10 cellular contexts compared by ENCODE assay signal in the genomic region with DNA sequence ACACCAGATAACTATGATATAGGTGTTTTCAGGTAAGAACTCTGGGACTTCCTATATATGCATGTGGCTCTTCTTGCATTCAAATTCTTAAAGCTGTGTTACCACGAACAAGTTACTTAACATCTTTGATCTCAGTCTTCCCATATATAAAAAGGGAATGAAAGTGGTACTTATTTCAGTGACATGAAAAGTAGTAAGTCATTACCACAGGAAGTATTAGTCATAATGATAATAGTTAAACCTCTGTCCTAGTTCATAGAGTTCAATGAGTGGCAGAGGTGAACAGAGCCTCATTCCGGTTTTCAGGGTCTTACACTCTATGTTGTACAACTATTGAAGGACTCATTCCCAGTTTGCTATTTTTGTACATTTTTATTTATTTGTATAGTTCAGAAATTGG.
DNase-seq lines count a peak whose midpoint lies in the region; ATAC-seq and TF ChIP-seq lines count a peak whose summit lies in the region.
"Had no signal": no experiment of that assay in that cellular context is flagged by ENCODE, and none has a peak within 500 bp of the region (broad histone marks: within the 10 kb centered on the region; RNA-seq: fewer than 3 reads in every experiment).

No MANE protein-coding gene starts in this region.

- H3K36me3 Mint-ChIP-seq in activated CD8-positive, alpha-beta T cell treated with anti-CD3 and anti-CD28 coated beads for 36 hours (ENCODE audit: low read depth), result no peaks in the 10 kb centered on the region
- no peaks in the 10 kb centered on the region for H3K36me3 Mint-ChIP-seq in activated CD8-positive, alpha-beta T cell treated with anti-CD3 and anti-CD28 coated beads, Interleukin-2, amount 10 ng/mL, durations not matched to agents 7 days and 5 days (ENCODE audit: low read depth)
- no peaks in the 10 kb centered on the region for H3K36me3 Mint-ChIP-seq in naive thymus-derived CD4-positive, alpha-beta T cell

- H3K27ac Mint-ChIP-seq in activated CD8-positive, alpha-beta T cell treated with anti-CD3 and anti-CD28 coated beads for 36 hours, result no peak overlapping the region
- H3K27ac Mint-ChIP-seq in activated CD8-positive, alpha-beta T cell treated with anti-CD3 and anti-CD28 coated beads, Interleukin-2, amount 10 ng/mL, durations not matched to agents 7 days and 5 days, result no peak overlapping the region
- H3K27ac Mint-ChIP-seq in naive thymus-derived CD4-positive, alpha-beta T cell, result no peak overlapping the region

- no peaks in the 10 kb centered on the region for H3K9me3 Mint-ChIP-seq in activated CD8-positive, alpha-beta T cell treated with anti-CD3 and anti-CD28 coated beads for 36 hours
- peaks cover 4% of the 10 kb centered on the region for H3K9me3 Mint-ChIP-seq in activated CD8-positive, alpha-beta T cell treated with anti-CD3 and anti-CD28 coated beads, Interleukin-2, amount 10 ng/mL, durations not matched to agents 7 days and 5 days (ENCODE audit: insufficient read depth)
- peaks cover 0 to 5% (median 0%) of the 10 kb centered on the region in 11 donors for H3K9me3 Mint-ChIP-seq in naive thymus-derived CD4-positive, alpha-beta T cell

- no peak overlapping the region for H3K4me3 Mint-ChIP-seq in activated CD8-positive, alpha-beta T cell treated with anti-CD3 and anti-CD28 coated beads for 36 hours
- H3K4me3 Mint-ChIP-seq in activated CD8-positive, alpha-beta T cell treated with anti-CD3 and anti-CD28 coated beads, Interleukin-2, amount 10 ng/mL, durations not matched to agents 7 days and 5 days, result no peak overlapping the region
- H3K4me3 Mint-ChIP-seq in naive thymus-derived CD4-positive, alpha-beta T cell, result no peak overlapping the region

- CTCF ChIA-PET in activated CD8-positive, alpha-beta T cell treated with anti-CD3 and anti-CD28 coated beads for 36 hours (lab: Charles Lee), result no interaction called here
- CTCF ChIA-PET in activated CD8-positive, alpha-beta T cell treated with anti-CD3 and anti-CD28 coated beads, Interleukin-2, amount 10 ng/mL, durations not matched to agents 7 days and 5 days (lab: Charles Lee), result no interaction called here
- CTCF ChIA-PET in naive thymus-derived CD4-positive, alpha-beta T cell (lab: Charles Lee), result no interaction called here

- no peaks in the 10 kb centered on the region for H3K9me3 ChIP-seq in naive thymus-derived CD4-positive, alpha-beta T cell (ENCODE audit: control insufficient read depth in 2 of 3, low read length in 3 of 3)

- H3K4me1 Mint-ChIP-seq in activated CD8-positive, alpha-beta T cell treated with anti-CD3 and anti-CD28 coated beads for 36 hours (ENCODE audit: low read depth), result no peaks in the 10 kb centered on the region
- H3K4me1 Mint-ChIP-seq in activated CD8-positive, alpha-beta T cell treated with anti-CD3 and anti-CD28 coated beads, Interleukin-2, amount 10 ng/mL, durations not matched to agents 7 days and 5 days (ENCODE audit: low read depth), result no peaks in the 10 kb centered on the region
- peaks cover 0 to 2% (median 0%) of the 10 kb centered on the region in 7 donors for H3K4me1 Mint-ChIP-seq in naive thymus-derived CD4-positive, alpha-beta T cell

- no peaks in the 10 kb centered on the region for H3K27me3 Mint-ChIP-seq in activated CD8-positive, alpha-beta T cell treated with anti-CD3 and anti-CD28 coated beads for 36 hours
- H3K27me3 Mint-ChIP-seq in activated CD8-positive, alpha-beta T cell treated with anti-CD3 and anti-CD28 coated beads, Interleukin-2, amount 10 ng/mL, durations not matched to agents 7 days and 5 days (ENCODE audit: low read depth), result no peaks in the 10 kb centered on the region
- no peaks in the 10 kb centered on the region for H3K27me3 Mint-ChIP-seq in naive thymus-derived CD4-positive, alpha-beta T cell

- no peaks in the 10 kb centered on the region for H3K4me1 ChIP-seq in naive thymus-derived CD4-positive, alpha-beta T cell (ENCODE audit: control insufficient read depth in 2 of 2, insufficient read depth in 2 of 2, low read length in 2 of 2)

- intact Hi-C loops in activated CD8-positive, alpha-beta T cell treated with anti-CD3 and anti-CD28 coated beads for 36 hours (cut with micrococcal nuclease), result no loop called here
- intact Hi-C loops in naive thymus-derived CD4-positive, alpha-beta T cell (cut with micrococcal nuclease), result no loop called here

- H3K4me3 ChIP-seq in naive thymus-derived CD4-positive, alpha-beta T cell (ENCODE audit: low read length), result no peak overlapping the region
- H3K4me3 ChIP-seq in foreskin fibroblast (ENCODE audit: low read depth in 1 of 2, low read length in 2 of 2), result no peak overlapping the region

- no peak overlapping the region for H3K27ac ChIP-seq in naive thymus-derived CD4-positive, alpha-beta T cell (ENCODE audit: low read depth, low read length)

- DNase-seq in activated CD8-positive, alpha-beta T cell treated with anti-CD3 and anti-CD28 coated beads for 36 hours, result no peak
- DNase-seq in activated CD8-positive, alpha-beta T cell treated with anti-CD3 and anti-CD28 coated beads, Interleukin-2, amount 10 ng/mL, durations not matched to agents 7 days and 5 days, result no peak
- DNase-seq in naive thymus-derived CD4-positive, alpha-beta T cell, result no peak
- no peak for DNase-seq in stimulated activated CD4-positive, alpha-beta T cell treated with anti-CD3 and anti-CD28 coated beads, Interleukin-2, amount 100 ng/mL, for 24 hours
- DNase-seq in middle frontal gyrus (ENCODE audit: extremely low spot score, low spot score) (no peak), foreskin fibroblast (no peak)
- DNase-seq: KG1, NCI-H526 treated with DMSO at 0.1 percent for 48 hours had no signal

- H3K36me3 ChIP-seq in naive thymus-derived CD4-positive, alpha-beta T cell (ENCODE audit: control insufficient read depth in 2 of 3, insufficient read depth in 3 of 3, low read length in 3 of 3), result no peaks in the 10 kb centered on the region

- ATAC-seq in activated CD8-positive, alpha-beta T cell treated with anti-CD3 and anti-CD28 coated beads for 36 hours, result peak; percentile 39
- no peak for ATAC-seq in activated CD8-positive, alpha-beta T cell treated with anti-CD3 and anti-CD28 coated beads, Interleukin-2, amount 10 ng/mL, durations not matched to agents 7 days and 5 days
- ATAC-seq in HG02798 (IDR thresholded peaks at IDR 0.05; ENCODE audit: poor library complexity, unreplicated experiment) (peak; percentile 73), HG03520 (IDR thresholded peaks at IDR 0.05; ENCODE audit: unreplicated experiment) (peak; percentile 92)
- peak; percentile 50 for ATAC-seq in naive thymus-derived CD4-positive, alpha-beta T cell

- H3K27me3 ChIP-seq in naive thymus-derived CD4-positive, alpha-beta T cell (ENCODE audit: control insufficient read depth in 2 of 2, insufficient read depth in 2 of 2, low read length in 2 of 2), result no peaks in the 10 kb centered on the region

- no peak for TF ChIP-seq CTCF in activated CD8-positive, alpha-beta T cell treated with anti-CD3 and anti-CD28 coated beads for 36 hours (IDR thresholded peaks at IDR 0.05)
- no peak for TF ChIP-seq CTCF in foreskin fibroblast (IDR thresholded peaks at IDR 0.05; ENCODE audit: low read depth, low read length)

- POLR2A ChIA-PET in activated CD8-positive, alpha-beta T cell treated with anti-CD3 and anti-CD28 coated beads for 36 hours (lab: Charles Lee), result no interaction called here
- POLR2A ChIA-PET in activated CD8-positive, alpha-beta T cell treated with anti-CD3 and anti-CD28 coated beads, Interleukin-2, amount 10 ng/mL, durations not matched to agents 7 days and 5 days (lab: Charles Lee), result no interaction called here
- POLR2A ChIA-PET in naive thymus-derived CD4-positive, alpha-beta T cell (lab: Charles Lee), result no interaction called here
